ENCODE assay signal across 8 cellular contexts in genomic region chrX:119887721-119888425, GRCh38. TPM values are rescaled to one million over a fixed set of nuclear protein-coding genes. Genes with fewer than 3 reads are reported as not detected.
DNase-seq lines count a peak whose midpoint lies in the region; ATAC-seq lines count a peak whose summit lies in the region.

No MANE protein-coding gene starts in this region.

- intact Hi-C loops in Right ventricle myocardium inferior (cut with DNase I): no loop called here
- intact Hi-C loops in posterior vena cava (cut with DNase I): no loop called here

- ATAC-seq in GM18868 (IDR thresholded peaks at IDR 0.05; ENCODE audit: unreplicated experiment) (peak; percentile 63), Right ventricle myocardium inferior (peak; percentile 80), GM21723 (IDR thresholded peaks at IDR 0.05; ENCODE audit: unreplicated experiment) (no peak)

- DNase-seq in ACHN (peak; percentile 59), HT1080 (ENCODE audit: low read depth) (peak; percentile 8), SK-MEL-5 (ENCODE audit: low read depth, low spot score) (peak; percentile 82), Right ventricle myocardium inferior (ENCODE audit: missing footprints) (peak; percentile 84), posterior vena cava (ENCODE audit: low spot score) (peak; percentile 84)
- DNase-seq in activated naive CD4-positive, alpha-beta T cell treated with anti-CD3 and anti-CD28 coated beads, Interleukin-2, amount 50 U/mL, for 16 hours: peak; percentile 54

- in situ Hi-C loops in ACHN (cut with HindIII; ENCODE audit: low pct_ligation_motif_present, low pct_unique_long_range_greater_than_20kb, low sequenced_read_pairs): no loop called here
- in situ Hi-C loops in SK-MEL-5 (cut with HindIII; ENCODE audit: low pct_unique_long_range_greater_than_20kb, low sequenced_read_pairs): no loop called here

RNA-seq across cellular contexts. Expression of gene AKAP14, which starts 7.8 kb away (rescaled TPM):
- not detected in 2 replicates for total RNA-seq in HT1080 (2014; rRNA removed; shearing (Covaris generic))
- polyA plus RNA-seq in HT1080 (2015; cell fraction: cytosol; rRNA removed): not detected in 2 replicates
- not detected in 2 replicates for polyA plus RNA-seq in HT1080 (2015; cell fraction: nucleus; rRNA removed)
- not detected in 2 replicates for total RNA-seq in SK-MEL-5 (2014; rRNA removed; shearing (Covaris generic))
- polyA plus RNA-seq in SK-MEL-5 (2015; cell fraction: cytosol; rRNA removed): not detected in 2 replicates
- not detected in 2 replicates for polyA plus RNA-seq in SK-MEL-5 (2015; cell fraction: nucleus; rRNA removed)
- not detected for total RNA-seq in Right ventricle myocardium inferior
- not detected for total RNA-seq in posterior vena cava

RNA-seq across cellular contexts. Expression of gene NDUFA1, which starts 16.2 kb away (rescaled TPM):
- 45.8 and 102 TPM in 2 replicates for total RNA-seq in HT1080 (2014; rRNA removed; shearing (Covaris generic))
- 86.4 and 93.8 TPM in 2 replicates for polyA plus RNA-seq in HT1080 (2015; cell fraction: cytosol; rRNA removed)
- polyA plus RNA-seq in HT1080 (2015; cell fraction: nucleus; rRNA removed): 27.4 and 29.7 TPM in 2 replicates
- total RNA-seq in SK-MEL-5 (2014; rRNA removed; shearing (Covaris generic)): 153 and 162 TPM in 2 replicates
- 61.1 and 87.0 TPM in 2 replicates for polyA plus RNA-seq in SK-MEL-5 (2015; cell fraction: cytosol; rRNA removed)
- polyA plus RNA-seq in SK-MEL-5 (2015; cell fraction: nucleus; rRNA removed): 8.3 and 15.2 TPM in 2 replicates
- total RNA-seq in Right ventricle myocardium inferior: 683 TPM
- total RNA-seq in posterior vena cava: 10 to 100 TPM; 65.9 to 74.7 TPM

RNA-seq across cellular contexts. Expression of gene RNF113A, which starts 16.3 kb away (rescaled TPM):
- total RNA-seq in HT1080 (2014; rRNA removed; shearing (Covaris generic)): 21.5 and 27.3 TPM in 2 replicates
- 14.7 and 16.0 TPM in 2 replicates for polyA plus RNA-seq in HT1080 (2015; cell fraction: cytosol; rRNA removed)
- polyA plus RNA-seq in HT1080 (2015; cell fraction: nucleus; rRNA removed): 14.1 and 15.4 TPM in 2 replicates
- total RNA-seq in SK-MEL-5 (2014; rRNA removed; shearing (Covaris generic)): 25.7 and 27.0 TPM in 2 replicates
- 23.3 and 27.5 TPM in 2 replicates for polyA plus RNA-seq in SK-MEL-5 (2015; cell fraction: cytosol; rRNA removed)
- 17.9 and 19.4 TPM in 2 replicates for polyA plus RNA-seq in SK-MEL-5 (2015; cell fraction: nucleus; rRNA removed)
- total RNA-seq in Right ventricle myocardium inferior: 8.1 TPM
- 10 to 100 TPM in 1 of 2 donors, 1 to 10 TPM in 1; 8.2 to 10.2 TPM for total RNA-seq in posterior vena cava

RNA-seq across cellular contexts. Expression of gene UPF3B, which starts 35.1 kb away (rescaled TPM):
- 4.1 and 4.5 TPM in 2 replicates for total RNA-seq in HT1080 (2014; rRNA removed; shearing (Covaris generic))
- 5.2 and 5.3 TPM in 2 replicates for polyA plus RNA-seq in HT1080 (2015; cell fraction: cytosol; rRNA removed)
- 4.8 and 5.7 TPM in 2 replicates for polyA plus RNA-seq in HT1080 (2015; cell fraction: nucleus; rRNA removed)
- total RNA-seq in SK-MEL-5 (2014; rRNA removed; shearing (Covaris generic)): 3.9 and 4.5 TPM in 2 replicates
- polyA plus RNA-seq in SK-MEL-5 (2015; cell fraction: cytosol; rRNA removed): 8.2 and 9.7 TPM in 2 replicates
- 8.2 and 16.6 TPM in 2 replicates for polyA plus RNA-seq in SK-MEL-5 (2015; cell fraction: nucleus; rRNA removed)
- total RNA-seq in Right ventricle myocardium inferior (3.4 TPM), posterior vena cava (1 to 10 TPM; 5.4 to 6.8 TPM)

RNA-seq across cellular contexts. Expression of gene NKAP, which starts 55.7 kb away (rescaled TPM):
- total RNA-seq in HT1080 (2014; rRNA removed; shearing (Covaris generic)): 2.7 and 4.4 TPM in 2 replicates
- polyA plus RNA-seq in HT1080 (2015; cell fraction: cytosol; rRNA removed): 4.3 and 4.4 TPM in 2 replicates
- polyA plus RNA-seq in HT1080 (2015; cell fraction: nucleus; rRNA removed): 3.9 and 7.3 TPM in 2 replicates
- 4.7 and 5.5 TPM in 2 replicates for total RNA-seq in SK-MEL-5 (2014; rRNA removed; shearing (Covaris generic))
- polyA plus RNA-seq in SK-MEL-5 (2015; cell fraction: cytosol; rRNA removed): 6.1 and 6.8 TPM in 2 replicates
- 4.5 and 6.0 TPM in 2 replicates for polyA plus RNA-seq in SK-MEL-5 (2015; cell fraction: nucleus; rRNA removed)
- 4.7 TPM for total RNA-seq in Right ventricle myocardium inferior
- 1 to 10 TPM; 5.9 to 8.4 TPM for total RNA-seq in posterior vena cava

Comparison
In these comparisons a context has a peak if more than half of its experiments do, and no peak if none do; other contexts are left out.
1. DNase-seq: peak in every context shown above with its lines; median percentile 84 in Right ventricle myocardium inferior; 84 in posterior vena cava; 82 in SK-MEL-5; 59 in ACHN; 54 in activated naive CD4-positive, alpha-beta T cell treated with anti-CD3 and anti-CD28 coated beads, Interleukin-2, amount 50 U/mL, for 16 hours; 8 in HT1080.